Comparison of ENCODE assay signal across 1 cellular context in the genomic region with DNA sequence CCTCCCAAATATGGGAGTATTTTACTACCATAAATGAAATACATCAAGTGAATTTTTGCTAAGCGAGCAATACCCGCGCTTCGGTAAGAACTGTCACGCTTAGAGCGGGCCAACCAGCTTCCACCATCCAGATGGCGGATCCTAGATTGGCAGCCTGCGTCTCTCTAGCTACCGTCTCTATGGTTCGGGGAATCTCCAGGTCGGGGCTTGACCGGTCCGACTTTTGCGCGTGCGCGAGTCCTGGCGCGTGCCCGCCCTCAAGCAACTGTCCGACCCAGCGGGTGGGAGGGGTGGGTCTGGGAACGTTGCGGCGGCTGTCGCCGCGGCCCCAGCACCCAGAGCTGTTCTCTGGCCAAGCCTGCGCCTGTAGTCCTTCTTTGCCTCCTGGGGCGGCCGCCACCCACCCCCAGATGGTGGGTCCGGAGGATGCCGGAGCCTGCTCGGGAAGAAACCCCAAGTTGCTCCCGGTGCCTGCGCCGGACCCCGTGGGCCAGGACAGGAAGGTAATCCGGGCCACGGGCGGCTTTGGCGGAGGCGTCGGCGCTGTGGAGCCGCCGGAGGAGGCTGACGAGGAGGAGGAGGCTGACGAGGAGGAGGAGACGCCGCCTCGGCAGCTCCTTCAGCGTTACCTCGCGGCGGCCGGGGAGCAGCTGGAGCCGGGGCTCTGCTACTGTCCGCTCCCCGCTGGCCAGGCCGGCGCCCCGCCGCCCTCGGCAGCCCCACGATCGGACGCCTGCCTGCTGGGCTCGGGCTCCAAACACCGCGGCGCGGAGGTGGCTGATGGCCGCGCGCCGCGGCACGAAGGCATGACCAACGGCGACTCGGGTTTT.
TF ChIP-seq lines count a peak whose summit lies in the region.

A gene (plus strand): TSS at position 338 of the 830 bp plus-strand sequence. CDS start 73 bp downstream, at position 411.

TF ChIP-seq in HepG2, 621 proteins besides CTCF, POLR2A, EP300 and RAD21 (continued from another document and continues in another):
- TF ChIP-seq, protein P1, sequence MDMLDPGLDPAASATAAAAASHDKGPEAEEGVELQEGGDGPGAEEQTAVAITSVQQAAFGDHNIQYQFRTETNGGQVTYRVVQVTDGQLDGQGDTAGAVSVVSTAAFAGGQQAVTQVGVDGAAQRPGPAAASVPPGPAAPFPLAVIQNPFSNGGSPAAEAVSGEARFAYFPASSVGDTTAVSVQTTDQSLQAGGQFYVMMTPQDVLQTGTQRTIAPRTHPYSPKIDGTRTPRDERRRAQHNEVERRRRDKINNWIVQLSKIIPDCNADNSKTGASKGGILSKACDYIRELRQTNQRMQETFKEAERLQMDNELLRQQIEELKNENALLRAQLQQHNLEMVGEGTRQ (IDR thresholded peaks at IDR 0.05; ENCODE audit: low read depth, low read length) = no peak
- TF ChIP-seq, protein P1 (CRISPR knock-in tag; IDR thresholded peaks at IDR 0.05; ENCODE audit: borderline replicate concordance) = peak; percentile 43; the same call in 1 of the 2 replicates
- TF ChIP-seq, protein P2, sequence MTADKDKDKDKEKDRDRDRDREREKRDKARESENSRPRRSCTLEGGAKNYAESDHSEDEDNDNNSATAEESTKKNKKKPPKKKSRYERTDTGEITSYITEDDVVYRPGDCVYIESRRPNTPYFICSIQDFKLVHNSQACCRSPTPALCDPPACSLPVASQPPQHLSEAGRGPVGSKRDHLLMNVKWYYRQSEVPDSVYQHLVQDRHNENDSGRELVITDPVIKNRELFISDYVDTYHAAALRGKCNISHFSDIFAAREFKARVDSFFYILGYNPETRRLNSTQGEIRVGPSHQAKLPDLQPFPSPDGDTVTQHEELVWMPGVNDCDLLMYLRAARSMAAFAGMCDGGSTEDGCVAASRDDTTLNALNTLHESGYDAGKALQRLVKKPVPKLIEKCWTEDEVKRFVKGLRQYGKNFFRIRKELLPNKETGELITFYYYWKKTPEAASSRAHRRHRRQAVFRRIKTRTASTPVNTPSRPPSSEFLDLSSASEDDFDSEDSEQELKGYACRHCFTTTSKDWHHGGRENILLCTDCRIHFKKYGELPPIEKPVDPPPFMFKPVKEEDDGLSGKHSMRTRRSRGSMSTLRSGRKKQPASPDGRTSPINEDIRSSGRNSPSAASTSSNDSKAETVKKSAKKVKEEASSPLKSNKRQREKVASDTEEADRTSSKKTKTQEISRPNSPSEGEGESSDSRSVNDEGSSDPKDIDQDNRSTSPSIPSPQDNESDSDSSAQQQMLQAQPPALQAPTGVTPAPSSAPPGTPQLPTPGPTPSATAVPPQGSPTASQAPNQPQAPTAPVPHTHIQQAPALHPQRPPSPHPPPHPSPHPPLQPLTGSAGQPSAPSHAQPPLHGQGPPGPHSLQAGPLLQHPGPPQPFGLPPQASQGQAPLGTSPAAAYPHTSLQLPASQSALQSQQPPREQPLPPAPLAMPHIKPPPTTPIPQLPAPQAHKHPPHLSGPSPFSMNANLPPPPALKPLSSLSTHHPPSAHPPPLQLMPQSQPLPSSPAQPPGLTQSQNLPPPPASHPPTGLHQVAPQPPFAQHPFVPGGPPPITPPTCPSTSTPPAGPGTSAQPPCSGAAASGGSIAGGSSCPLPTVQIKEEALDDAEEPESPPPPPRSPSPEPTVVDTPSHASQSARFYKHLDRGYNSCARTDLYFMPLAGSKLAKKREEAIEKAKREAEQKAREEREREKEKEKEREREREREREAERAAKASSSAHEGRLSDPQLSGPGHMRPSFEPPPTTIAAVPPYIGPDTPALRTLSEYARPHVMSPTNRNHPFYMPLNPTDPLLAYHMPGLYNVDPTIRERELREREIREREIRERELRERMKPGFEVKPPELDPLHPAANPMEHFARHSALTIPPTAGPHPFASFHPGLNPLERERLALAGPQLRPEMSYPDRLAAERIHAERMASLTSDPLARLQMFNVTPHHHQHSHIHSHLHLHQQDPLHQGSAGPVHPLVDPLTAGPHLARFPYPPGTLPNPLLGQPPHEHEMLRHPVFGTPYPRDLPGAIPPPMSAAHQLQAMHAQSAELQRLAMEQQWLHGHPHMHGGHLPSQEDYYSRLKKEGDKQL (CRISPR knock-in tag; IDR thresholded peaks at IDR 0.05; ENCODE audit: low read depth) = 0 out of 2 replicates have a peak, but pooled peaks have one; percentile 13
- TF ChIP-seq ZNF737 (CRISPR knock-in tag; IDR thresholded peaks at IDR 0.05; ENCODE audit: borderline replicate concordance) (no peak), ZNF383 (CRISPR knock-in tag; IDR thresholded peaks at IDR 0.05; ENCODE audit: borderline replicate concordance) (no peak), ZNF614 (CRISPR knock-in tag; IDR thresholded peaks at IDR 0.05; ENCODE audit: borderline replicate concordance) (peak; percentile 57; the same call in 1 of the 2 replicates), HDAC6 (IDR thresholded peaks at IDR 0.05; ENCODE audit: low read depth, low read length) (no peak), SP5 (CRISPR knock-in tag; IDR thresholded peaks at IDR 0.05; ENCODE audit: borderline replicate concordance, low read depth) (no peak), ZNF563 (CRISPR knock-in tag; IDR thresholded peaks at IDR 0.05) (no peak; the same call in 1 of the 2 replicates), HMG20A (CRISPR knock-in tag; IDR thresholded peaks at IDR 0.05; ENCODE audit: borderline replicate concordance) (no peak), ZNF75D (CRISPR knock-in tag; IDR thresholded peaks at IDR 0.05; ENCODE audit: borderline replicate concordance) (no peak), MEIS1 (CRISPR knock-in tag; IDR thresholded peaks at IDR 0.05; ENCODE audit: borderline replicate concordance) (no peak), MTA1 (CRISPR knock-in tag; IDR thresholded peaks at IDR 0.05; ENCODE audit: borderline replicate concordance) (no peak), ETV5 (CRISPR knock-in tag; IDR thresholded peaks at IDR 0.05; ENCODE audit: borderline replicate concordance) (peak; percentile 32; the same call in 1 of the 2 replicates), HOXA5 (CRISPR knock-in tag; IDR thresholded peaks at IDR 0.05) (0 out of 2 replicates have a peak, but pooled peaks have one; percentile 42), ZNF550 (CRISPR knock-in tag; IDR thresholded peaks at IDR 0.05; ENCODE audit: borderline replicate concordance) (no peak), ZNF337 (CRISPR knock-in tag; IDR thresholded peaks at IDR 0.05; ENCODE audit: borderline replicate concordance, low read depth) (no peak), ZNF747 (CRISPR knock-in tag; IDR thresholded peaks at IDR 0.05; ENCODE audit: borderline replicate concordance) (peak; percentile 73; the same call in 1 of the 2 replicates), CCDC6 (CRISPR knock-in tag; IDR thresholded peaks at IDR 0.05) (no peak; the same call in none of the 2 replicates)
- TF ChIP-seq, protein P3, sequence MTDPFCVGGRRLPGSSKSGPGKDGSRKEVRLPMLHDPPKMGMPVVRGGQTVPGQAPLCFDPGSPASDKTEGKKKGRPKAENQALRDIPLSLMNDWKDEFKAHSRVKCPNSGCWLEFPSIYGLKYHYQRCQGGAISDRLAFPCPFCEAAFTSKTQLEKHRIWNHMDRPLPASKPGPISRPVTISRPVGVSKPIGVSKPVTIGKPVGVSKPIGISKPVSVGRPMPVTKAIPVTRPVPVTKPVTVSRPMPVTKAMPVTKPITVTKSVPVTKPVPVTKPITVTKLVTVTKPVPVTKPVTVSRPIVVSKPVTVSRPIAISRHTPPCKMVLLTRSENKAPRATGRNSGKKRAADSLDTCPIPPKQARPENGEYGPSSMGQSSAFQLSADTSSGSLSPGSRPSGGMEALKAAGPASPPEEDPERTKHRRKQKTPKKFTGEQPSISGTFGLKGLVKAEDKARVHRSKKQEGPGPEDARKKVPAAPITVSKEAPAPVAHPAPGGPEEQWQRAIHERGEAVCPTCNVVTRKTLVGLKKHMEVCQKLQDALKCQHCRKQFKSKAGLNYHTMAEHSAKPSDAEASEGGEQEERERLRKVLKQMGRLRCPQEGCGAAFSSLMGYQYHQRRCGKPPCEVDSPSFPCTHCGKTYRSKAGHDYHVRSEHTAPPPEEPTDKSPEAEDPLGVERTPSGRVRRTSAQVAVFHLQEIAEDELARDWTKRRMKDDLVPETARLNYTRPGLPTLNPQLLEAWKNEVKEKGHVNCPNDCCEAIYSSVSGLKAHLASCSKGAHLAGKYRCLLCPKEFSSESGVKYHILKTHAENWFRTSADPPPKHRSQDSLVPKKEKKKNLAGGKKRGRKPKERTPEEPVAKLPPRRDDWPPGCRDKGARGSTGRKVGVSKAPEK (CRISPR knock-in tag; IDR thresholded peaks at IDR 0.05; ENCODE audit: borderline replicate concordance) = no peak
- TF ChIP-seq, protein P4, sequence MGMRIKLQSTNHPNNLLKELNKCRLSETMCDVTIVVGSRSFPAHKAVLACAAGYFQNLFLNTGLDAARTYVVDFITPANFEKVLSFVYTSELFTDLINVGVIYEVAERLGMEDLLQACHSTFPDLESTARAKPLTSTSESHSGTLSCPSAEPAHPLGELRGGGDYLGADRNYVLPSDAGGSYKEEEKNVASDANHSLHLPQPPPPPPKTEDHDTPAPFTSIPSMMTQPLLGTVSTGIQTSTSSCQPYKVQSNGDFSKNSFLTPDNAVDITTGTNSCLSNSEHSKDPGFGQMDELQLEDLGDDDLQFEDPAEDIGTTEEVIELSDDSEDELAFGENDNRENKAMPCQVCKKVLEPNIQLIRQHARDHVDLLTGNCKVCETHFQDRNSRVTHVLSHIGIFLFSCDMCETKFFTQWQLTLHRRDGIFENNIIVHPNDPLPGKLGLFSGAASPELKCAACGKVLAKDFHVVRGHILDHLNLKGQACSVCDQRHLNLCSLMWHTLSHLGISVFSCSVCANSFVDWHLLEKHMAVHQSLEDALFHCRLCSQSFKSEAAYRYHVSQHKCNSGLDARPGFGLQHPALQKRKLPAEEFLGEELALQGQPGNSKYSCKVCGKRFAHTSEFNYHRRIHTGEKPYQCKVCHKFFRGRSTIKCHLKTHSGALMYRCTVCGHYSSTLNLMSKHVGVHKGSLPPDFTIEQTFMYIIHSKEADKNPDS (CRISPR knock-in tag; IDR thresholded peaks at IDR 0.05) = peak; percentile 65; the same call in 1 of the 2 replicates
- TF ChIP-seq, protein P5, sequence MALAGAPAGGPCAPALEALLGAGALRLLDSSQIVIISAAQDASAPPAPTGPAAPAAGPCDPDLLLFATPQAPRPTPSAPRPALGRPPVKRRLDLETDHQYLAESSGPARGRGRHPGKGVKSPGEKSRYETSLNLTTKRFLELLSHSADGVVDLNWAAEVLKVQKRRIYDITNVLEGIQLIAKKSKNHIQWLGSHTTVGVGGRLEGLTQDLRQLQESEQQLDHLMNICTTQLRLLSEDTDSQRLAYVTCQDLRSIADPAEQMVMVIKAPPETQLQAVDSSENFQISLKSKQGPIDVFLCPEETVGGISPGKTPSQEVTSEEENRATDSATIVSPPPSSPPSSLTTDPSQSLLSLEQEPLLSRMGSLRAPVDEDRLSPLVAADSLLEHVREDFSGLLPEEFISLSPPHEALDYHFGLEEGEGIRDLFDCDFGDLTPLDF (CRISPR knock-in tag; IDR thresholded peaks at IDR 0.05) = 0 out of 2 replicates have a peak, but pooled peaks have one; percentile 46
- TF ChIP-seq, protein P6, sequence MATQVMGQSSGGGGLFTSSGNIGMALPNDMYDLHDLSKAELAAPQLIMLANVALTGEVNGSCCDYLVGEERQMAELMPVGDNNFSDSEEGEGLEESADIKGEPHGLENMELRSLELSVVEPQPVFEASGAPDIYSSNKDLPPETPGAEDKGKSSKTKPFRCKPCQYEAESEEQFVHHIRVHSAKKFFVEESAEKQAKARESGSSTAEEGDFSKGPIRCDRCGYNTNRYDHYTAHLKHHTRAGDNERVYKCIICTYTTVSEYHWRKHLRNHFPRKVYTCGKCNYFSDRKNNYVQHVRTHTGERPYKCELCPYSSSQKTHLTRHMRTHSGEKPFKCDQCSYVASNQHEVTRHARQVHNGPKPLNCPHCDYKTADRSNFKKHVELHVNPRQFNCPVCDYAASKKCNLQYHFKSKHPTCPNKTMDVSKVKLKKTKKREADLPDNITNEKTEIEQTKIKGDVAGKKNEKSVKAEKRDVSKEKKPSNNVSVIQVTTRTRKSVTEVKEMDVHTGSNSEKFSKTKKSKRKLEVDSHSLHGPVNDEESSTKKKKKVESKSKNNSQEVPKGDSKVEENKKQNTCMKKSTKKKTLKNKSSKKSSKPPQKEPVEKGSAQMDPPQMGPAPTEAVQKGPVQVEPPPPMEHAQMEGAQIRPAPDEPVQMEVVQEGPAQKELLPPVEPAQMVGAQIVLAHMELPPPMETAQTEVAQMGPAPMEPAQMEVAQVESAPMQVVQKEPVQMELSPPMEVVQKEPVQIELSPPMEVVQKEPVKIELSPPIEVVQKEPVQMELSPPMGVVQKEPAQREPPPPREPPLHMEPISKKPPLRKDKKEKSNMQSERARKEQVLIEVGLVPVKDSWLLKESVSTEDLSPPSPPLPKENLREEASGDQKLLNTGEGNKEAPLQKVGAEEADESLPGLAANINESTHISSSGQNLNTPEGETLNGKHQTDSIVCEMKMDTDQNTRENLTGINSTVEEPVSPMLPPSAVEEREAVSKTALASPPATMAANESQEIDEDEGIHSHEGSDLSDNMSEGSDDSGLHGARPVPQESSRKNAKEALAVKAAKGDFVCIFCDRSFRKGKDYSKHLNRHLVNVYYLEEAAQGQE (IDR thresholded peaks at IDR 0.05; ENCODE audit: borderline replicate concordance in 1 of 2, low read depth in 1 of 2, low read length in 2 of 2) = no peak
- TF ChIP-seq, protein P7, sequence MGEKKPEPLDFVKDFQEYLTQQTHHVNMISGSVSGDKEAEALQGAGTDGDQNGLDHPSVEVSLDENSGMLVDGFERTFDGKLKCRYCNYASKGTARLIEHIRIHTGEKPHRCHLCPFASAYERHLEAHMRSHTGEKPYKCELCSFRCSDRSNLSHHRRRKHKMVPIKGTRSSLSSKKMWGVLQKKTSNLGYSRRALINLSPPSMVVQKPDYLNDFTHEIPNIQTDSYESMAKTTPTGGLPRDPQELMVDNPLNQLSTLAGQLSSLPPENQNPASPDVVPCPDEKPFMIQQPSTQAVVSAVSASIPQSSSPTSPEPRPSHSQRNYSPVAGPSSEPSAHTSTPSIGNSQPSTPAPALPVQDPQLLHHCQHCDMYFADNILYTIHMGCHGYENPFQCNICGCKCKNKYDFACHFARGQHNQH (CRISPR knock-in tag; IDR thresholded peaks at IDR 0.05) = peak; percentile 92
- TF ChIP-seq, protein P8, sequence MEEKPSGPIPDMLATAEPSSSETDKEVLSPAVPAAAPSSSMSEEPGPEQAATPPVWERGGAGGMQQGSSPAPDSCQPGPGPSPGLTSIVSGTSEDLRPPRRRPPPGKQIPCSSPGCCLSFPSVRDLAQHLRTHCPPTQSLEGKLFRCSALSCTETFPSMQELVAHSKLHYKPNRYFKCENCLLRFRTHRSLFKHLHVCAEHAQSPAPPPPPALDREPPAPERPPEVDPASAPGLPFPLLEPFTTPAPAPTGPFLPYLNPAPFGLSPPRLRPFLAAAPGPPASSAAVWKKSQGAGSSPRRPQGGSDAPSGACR (CRISPR knock-in tag; IDR thresholded peaks at IDR 0.05) = 0 out of 2 replicates have a peak, but pooled peaks have one; percentile 88
- TF ChIP-seq, protein P9, sequence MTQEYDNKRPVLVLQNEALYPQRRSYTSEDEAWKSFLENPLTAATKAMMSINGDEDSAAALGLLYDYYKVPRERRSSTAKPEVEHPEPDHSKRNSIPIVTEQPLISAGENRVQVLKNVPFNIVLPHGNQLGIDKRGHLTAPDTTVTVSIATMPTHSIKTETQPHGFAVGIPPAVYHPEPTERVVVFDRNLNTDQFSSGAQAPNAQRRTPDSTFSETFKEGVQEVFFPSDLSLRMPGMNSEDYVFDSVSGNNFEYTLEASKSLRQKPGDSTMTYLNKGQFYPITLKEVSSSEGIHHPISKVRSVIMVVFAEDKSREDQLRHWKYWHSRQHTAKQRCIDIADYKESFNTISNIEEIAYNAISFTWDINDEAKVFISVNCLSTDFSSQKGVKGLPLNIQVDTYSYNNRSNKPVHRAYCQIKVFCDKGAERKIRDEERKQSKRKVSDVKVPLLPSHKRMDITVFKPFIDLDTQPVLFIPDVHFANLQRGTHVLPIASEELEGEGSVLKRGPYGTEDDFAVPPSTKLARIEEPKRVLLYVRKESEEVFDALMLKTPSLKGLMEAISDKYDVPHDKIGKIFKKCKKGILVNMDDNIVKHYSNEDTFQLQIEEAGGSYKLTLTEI (CRISPR knock-in tag; conservative IDR thresholded peaks at IDR 0.05) = no peak
